ENCODE assay signal across 8 cellular contexts in the genomic region with DNA sequence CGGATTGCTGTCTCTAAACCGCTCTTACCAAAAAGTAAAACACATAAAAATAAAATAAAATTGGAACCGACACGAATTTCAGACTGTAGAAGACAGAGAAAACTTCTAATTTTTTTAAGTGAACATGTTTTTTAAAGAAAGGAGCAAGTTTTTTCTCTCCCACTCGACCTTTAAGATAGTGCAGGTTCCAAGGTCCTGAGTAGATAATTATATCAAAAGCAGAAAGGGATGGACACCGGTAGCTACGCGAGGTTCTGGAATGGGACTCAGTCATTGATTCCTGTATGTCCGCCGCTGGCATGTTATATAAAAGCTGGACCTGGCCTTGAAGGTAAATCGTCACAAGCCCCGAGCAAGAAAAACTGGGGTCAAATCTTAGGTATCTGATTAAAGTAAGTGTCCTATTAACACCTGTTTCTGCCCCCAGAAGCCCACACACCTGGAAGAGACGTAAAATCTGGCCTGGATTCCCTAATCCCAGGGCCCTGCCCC. TPM values are rescaled to one million over a fixed set of nuclear protein-coding genes. Genes with fewer than 3 reads are reported as not detected.
DNase-seq lines count a peak whose midpoint lies in the region; TF ChIP-seq lines count a peak whose summit lies in the region.

No MANE protein-coding gene starts in this region.

- H3K27me3 Mint-ChIP-seq in MCF 10A (ENCODE audit: insufficient read depth, unreplicated experiment), result no peaks in the 10 kb centered on the region

- peak overlapping the region; percentile 89 for H3K4me3 ChIP-seq in cardiac muscle cell
- peak overlapping the region; percentile 76 for H3K4me3 ChIP-seq in HUES6 (ENCODE audit: low read depth, low read length)
- H3K4me3 ChIP-seq in mononuclear cell (ENCODE audit: low read length), result peak overlapping the region; percentile 64

- peaks cover 23% of the 10 kb centered on the region for H3K36me3 Mint-ChIP-seq in MCF 10A (ENCODE audit: insufficient read depth, unreplicated experiment)

- no TSS peak for BruUV-seq in MCF 10A (replicated peaks; lab: Mats Ljungman, UMichigan)

- peak overlapping the region; percentile 96 for H3K27ac Mint-ChIP-seq in MCF 10A (ENCODE audit: low read depth, unreplicated experiment)

- TF ChIP-seq CTCF in cardiac muscle cell (IDR thresholded peaks at IDR 0.05; ENCODE audit: low read depth, low read length) (no peak), MCF 10A (IDR thresholded peaks at IDR 0.05; ENCODE audit: unreplicated experiment) (no peak)

- CTCF ChIA-PET in MCF 10A (lab: Yijun Ruan, JAX), result interaction anchor here (1.1 to 2.2 kb wide), 5 partner anchors 12 to 91 kb away, joined by 3 to 16 read pairs (median 4); no protein-coding TSS in a partner anchor

- H3K27me3 ChIP-seq in cardiac muscle cell (no peaks in the 10 kb centered on the region), HUES6 (ENCODE audit: control insufficient read depth, insufficient read depth, low read length) (no peaks in the 10 kb centered on the region), mononuclear cell (ENCODE audit: insufficient read depth, low read length) (no peaks in the 10 kb centered on the region)

- H3K9me3 ChIP-seq in cardiac muscle cell (ENCODE audit: low read depth), result no peaks in the 10 kb centered on the region
- no peaks in the 10 kb centered on the region for H3K9me3 ChIP-seq in HUES6 (ENCODE audit: control insufficient read depth, insufficient read depth, low read depth, low read length)
- H3K9me3 ChIP-seq in mononuclear cell (ENCODE audit: low read depth, low read length), result no peaks in the 10 kb centered on the region

- peak overlapping the region; percentile 98 for H3K4me3 Mint-ChIP-seq in MCF 10A (ENCODE audit: unreplicated experiment)

- no peaks in the 10 kb centered on the region for H3K9me3 Mint-ChIP-seq in MCF 10A (ENCODE audit: unreplicated experiment)

- no peak for DNase-seq in cardiac muscle cell (ENCODE audit: low read depth in 1 of 2, low spot score in 1 of 2)
- DNase-seq in cardiac septum (ENCODE audit: low spot score), result no peak
- no peak for DNase-seq in MCF 10A (ENCODE audit: unreplicated experiment)
- DNase-seq in NCI-H2171 treated with DMSO at 0.1 percent for 48 hours (lab: John Stamatoyannopoulos, UW), result no peak
- DNase-seq in posterior vena cava (ENCODE audit: low spot score), result no peak
- no peak for DNase-seq in AML-193 (lab: John Stamatoyannopoulos, UW)

- intact Hi-C loops in cardiac septum (cut with DNase I) (no loop called here), MCF 10A (cut with micrococcal nuclease) (no loop called here), posterior vena cava (cut with DNase I) (no loop called here)

- no peak overlapping the region for H3K9ac ChIP-seq in HUES6 (ENCODE audit: low read length)

- POLR2A ChIA-PET in MCF 10A (lab: Yijun Ruan, JAX), result interaction anchor here (0.7 to 4.8 kb wide), 26 partner anchors 10 to 1636 kb away, joined by 3 to 45 read pairs (median 4); partner anchors contain the start of genes TFAM and UBE2D1

- H3K4me1 ChIP-seq in cardiac muscle cell (ENCODE audit: low read depth) (peaks cover 15% of the 10 kb centered on the region), HUES6 (ENCODE audit: control insufficient read depth, insufficient read depth, low read length) (peaks cover 27% of the 10 kb centered on the region), mononuclear cell (ENCODE audit: insufficient read depth, low read length) (peaks cover 21% of the 10 kb centered on the region)

- H3K4me1 Mint-ChIP-seq in MCF 10A (ENCODE audit: insufficient read depth, unreplicated experiment), result peaks cover 5% of the 10 kb centered on the region

- H3K36me3 ChIP-seq in cardiac muscle cell (no peaks in the 10 kb centered on the region), HUES6 (ENCODE audit: control insufficient read depth, insufficient read depth, low read length) (no peaks in the 10 kb centered on the region)

- H3K27ac ChIP-seq in cardiac muscle cell (peak overlapping the region; percentile 93), HUES6 (ENCODE audit: low read depth, low read length) (no peak overlapping the region)

RNA-seq across cellular contexts. Expression of gene CISD1, which starts 0.5 kb away (rescaled TPM):
- total RNA-seq in cardiac muscle cell, result 31.7 and 40.8 TPM in 2 replicates
- 197 and 212 TPM in 2 replicates for polyA plus RNA-seq in cardiac muscle cell
- 149 TPM for total RNA-seq in cardiac septum
- total RNA-seq in MCF 10A (2022), result 51.8 and 58.0 TPM in 2 replicates
- total RNA-seq in mononuclear cell, result 1.3 TPM
- total RNA-seq in posterior vena cava, result 10 to 100 TPM; 38.4 to 47.5 TPM

RNA-seq across cellular contexts. Expression of gene IPMK, which starts 0.8 kb away (rescaled TPM):
- total RNA-seq in cardiac muscle cell (3.9 and 4.9 TPM in 2 replicates), cardiac septum (3.0 TPM), MCF 10A (2022) (5.2 TPM in 2 replicates), mononuclear cell (3.5 TPM), posterior vena cava (1 to 10 TPM; 5.0 to 5.4 TPM)
- 2.3 and 4.4 TPM in 2 replicates for polyA plus RNA-seq in cardiac muscle cell

Comparison
In these comparisons a context has a peak if more than half of its experiments do, and no peak if none do; other contexts are left out.
1. RNA of gene CISD1, which starts 0.5 kb away (total RNA-seq): 149 TPM in cardiac septum (single experiment), 51.8 to 58.0 TPM in MCF 10A, 38.4 to 47.5 TPM in posterior vena cava and 31.7 to 40.8 TPM in cardiac muscle cell; 1.3 TPM in mononuclear cell (single experiment); every median in the first group is over 10 times any median in the second.
2. Peak in every context shown above with its lines, with median percentiles within 50 percentile points of each other: H3K4me3 ChIP-seq.